Comparison of ENCODE assay signal across 7 cellular contexts in the genomic region with DNA sequence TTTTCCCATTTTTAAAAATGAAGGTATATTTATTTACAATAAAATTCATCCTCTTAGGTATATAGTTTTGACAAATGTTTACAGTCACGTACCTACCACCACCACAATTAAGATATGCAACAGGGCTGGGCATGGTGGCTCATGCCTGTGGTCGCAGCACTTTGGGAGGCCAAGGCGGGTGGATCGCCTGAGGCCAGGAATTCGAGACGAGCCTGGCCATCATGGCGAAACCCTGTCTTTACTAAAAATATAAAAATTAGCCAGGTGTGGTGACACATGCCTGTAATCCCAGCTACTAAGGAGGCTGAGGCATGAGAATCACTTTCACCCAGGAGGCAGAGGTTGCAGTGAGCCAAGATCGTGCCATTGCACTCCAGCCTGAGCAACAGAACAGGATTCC. TPM values are rescaled to one million over a fixed set of nuclear protein-coding genes. Genes with fewer than 3 reads are reported as not detected.
DNase-seq lines count a peak whose midpoint lies in the region; ATAC-seq and TF ChIP-seq lines count a peak whose summit lies in the region.
"Not testable (repeated sequence)": the region's sequence is repeated elsewhere in the genome, so short reads cannot be mapped to it uniquely, and the experiment has no call there.

No MANE protein-coding gene starts in this region.

- not testable (repeated sequence) for H4K12ac ChIP-seq in trophoblast cell (ENCODE audit: low read depth, low read length)

- ATAC-seq in CD4-positive, alpha-beta T cell (ENCODE audit: poor library complexity); memory B cell (ENCODE audit: low read depth): not testable (repeated sequence)

- not testable (repeated sequence) for H2BK5ac ChIP-seq in trophoblast cell (ENCODE audit: low read depth, low read length, poor library complexity)

- WGBS in trophoblast cell (ENCODE audit: extremely low coverage, insufficient coverage, insufficient read length): no CpG with 5 or more reads among the region's 8 CpGs

- not testable (repeated sequence) for H2AFZ ChIP-seq in PC-9; trophoblast cell (ENCODE audit: insufficient read depth, low read length, poor library complexity)

- not testable (repeated sequence) for H3K9ac ChIP-seq in trophoblast cell (ENCODE audit: low read length)

- peak overlapping the region; percentile 12 for H3K27ac Mint-ChIP-seq in CD4-positive, alpha-beta T cell
- H3K27ac Mint-ChIP-seq in MCF 10A (ENCODE audit: low read depth, unreplicated experiment) (peak overlapping the region; percentile 14), memory B cell (peak overlapping the region; percentile 2), type B pancreatic cell (peak overlapping the region; percentile 72)

- H4K8ac ChIP-seq in trophoblast cell (ENCODE audit: low read depth, low read length): not testable (repeated sequence)

- H2AK5ac ChIP-seq in trophoblast cell (ENCODE audit: low read length): not testable (repeated sequence)

- POLR2A ChIA-PET in CD4-positive, alpha-beta T cell (lab: Charles Lee); PC-9 (lab: Charles Lee; ENCODE audit: unreplicated experiment); MCF 10A (lab: Yijun Ruan, JAX): not testable (repeated sequence)

- H3K4me1 Mint-ChIP-seq in CD4-positive, alpha-beta T cell (ENCODE audit: low read depth); MCF 10A (ENCODE audit: insufficient read depth, unreplicated experiment); memory B cell; type B pancreatic cell (ENCODE audit: unreplicated experiment): not testable (repeated sequence)

- H3K4me3 ChIP-seq in PC-9; trophoblast cell (ENCODE audit: low read depth, low read length): not testable (repeated sequence)

- not testable (repeated sequence) for H3K4me2 ChIP-seq in PC-9; trophoblast cell (ENCODE audit: low read length)

- CTCF ChIA-PET in CD4-positive, alpha-beta T cell (lab: Charles Lee); PC-9 (lab: Charles Lee): not testable (repeated sequence)
- CTCF ChIA-PET in MCF 10A (lab: Yijun Ruan, JAX): interaction anchor here (0.6 kb wide), 1 partner anchor 49 kb away, joined by 3 read pairs; no protein-coding TSS in a partner anchor

- not testable (repeated sequence) for DNase-seq in CD4-positive, alpha-beta T cell; memory B cell (ENCODE audit: low spot score in 2 of 2); type B pancreatic cell (ENCODE audit: extremely low spot score, unreplicated experiment)
- DNase-seq in M059J (ENCODE audit: low read depth) (peak; percentile 3), PC-9 (peak; percentile 12 to 79), MCF 10A (ENCODE audit: unreplicated experiment) (peak; percentile 46), trophoblast cell (peak; percentile 92 to 98)

- H3K79me1 ChIP-seq in trophoblast cell (ENCODE audit: low read length): not testable (repeated sequence)

- H3K4ac ChIP-seq in trophoblast cell (ENCODE audit: low read depth, low read length): not testable (repeated sequence)

- peaks cover 15% of the 10 kb centered on the region for H4K20me1 ChIP-seq in PC-9 (ENCODE audit: insufficient read depth)

- not testable (repeated sequence) for H3K18ac ChIP-seq in trophoblast cell (ENCODE audit: low read length)

- H3F3A ChIP-seq in PC-9 (ENCODE audit: insufficient read depth, low read depth): peaks cover 20% of the 10 kb centered on the region

- TF ChIP-seq CTCF in CD4-positive, alpha-beta T cell (IDR thresholded peaks at IDR 0.05); PC-9 (conservative IDR thresholded peaks at IDR 0.05); MCF 10A (IDR thresholded peaks at IDR 0.05; ENCODE audit: unreplicated experiment); type B pancreatic cell (conservative IDR thresholded peaks at IDR 0.05): not testable (repeated sequence)

- not testable (repeated sequence) for H3K27me3 Mint-ChIP-seq in CD4-positive, alpha-beta T cell; MCF 10A (ENCODE audit: insufficient read depth, unreplicated experiment); memory B cell; type B pancreatic cell

- not testable (repeated sequence) for H3K9me3 Mint-ChIP-seq in CD4-positive, alpha-beta T cell; MCF 10A (ENCODE audit: unreplicated experiment); memory B cell; type B pancreatic cell

- H3K36me3 Mint-ChIP-seq in CD4-positive, alpha-beta T cell (ENCODE audit: low read depth): peaks cover 87% of the 10 kb centered on the region
- H3K36me3 Mint-ChIP-seq in MCF 10A (ENCODE audit: insufficient read depth, unreplicated experiment) (peaks cover 62% of the 10 kb centered on the region), memory B cell (peaks cover 28% of the 10 kb centered on the region), type B pancreatic cell (peaks cover 23% of the 10 kb centered on the region)

- H3K4me1 ChIP-seq in PC-9 (replicated peaks; ENCODE audit: insufficient read depth): peaks cover 12% of the 10 kb centered on the region
- H3K4me1 ChIP-seq in trophoblast cell (ENCODE audit: control insufficient read depth in 1 of 2, insufficient read depth in 2 of 2, low read length in 2 of 2): not testable (repeated sequence)

- not testable (repeated sequence) for H4K91ac ChIP-seq in trophoblast cell (ENCODE audit: low read depth, low read length)

- H3K9me2 ChIP-seq in PC-9 (ENCODE audit: insufficient read depth): not testable (repeated sequence)

- not testable (repeated sequence) for BruUV-seq in PC-9 (replicated peaks; lab: Mats Ljungman, UMichigan); MCF 10A (replicated peaks; lab: Mats Ljungman, UMichigan)

- not testable (repeated sequence) for H3K14ac ChIP-seq in trophoblast cell (ENCODE audit: low read length)

- H2BK120ac ChIP-seq in trophoblast cell (ENCODE audit: insufficient read depth, low read length, poor library complexity): not testable (repeated sequence)

- H3K4me3 Mint-ChIP-seq in CD4-positive, alpha-beta T cell; MCF 10A (ENCODE audit: unreplicated experiment); memory B cell; type B pancreatic cell: not testable (repeated sequence)

- H3K27ac ChIP-seq in CD4-positive, alpha-beta T cell (ENCODE audit: low read depth, low read length); trophoblast cell (ENCODE audit: low read depth, low read length): not testable (repeated sequence)
- H3K27ac ChIP-seq in PC-9: peak overlapping the region; percentile 49

- H2BK12ac ChIP-seq in trophoblast cell (ENCODE audit: low read length): not testable (repeated sequence)

- H3K9me3 ChIP-seq in CD4-positive, alpha-beta T cell (ENCODE audit: control insufficient read depth, low read length); PC-9 (ENCODE audit: insufficient read depth, low read depth); trophoblast cell (ENCODE audit: insufficient read depth, low read depth, low read length): not testable (repeated sequence)

- H3K36me3 ChIP-seq in PC-9 (ENCODE audit: low read depth) (peaks cover 22% of the 10 kb centered on the region), trophoblast cell (ENCODE audit: control insufficient read depth in 1 of 2, insufficient read depth in 2 of 2, low read length in 2 of 2) (peaks cover 40 to 47% of the 10 kb centered on the region in 2 experiments)

- H3K27me3 ChIP-seq in CD4-positive, alpha-beta T cell (ENCODE audit: control insufficient read depth, insufficient read depth, low read length); PC-9 (ENCODE audit: insufficient read depth, low read depth); trophoblast cell (ENCODE audit: insufficient read depth, low read length): not testable (repeated sequence)

- not testable (repeated sequence) for H3K23ac ChIP-seq in trophoblast cell (ENCODE audit: low read length)

- intact Hi-C loops in CD4-positive, alpha-beta T cell (cut with DNase I, micrococcal nuclease); PC-9 (cut with micrococcal nuclease; ENCODE audit: unreplicated experiment); MCF 10A (cut with micrococcal nuclease): not testable (repeated sequence)

- not testable (repeated sequence) for H3K79me2 ChIP-seq in PC-9 (ENCODE audit: low read depth); trophoblast cell (ENCODE audit: control insufficient read depth, insufficient read depth, low read length, poor library complexity)

RNA-seq across cellular contexts. Expression of a gene that starts 59.0 kb away (rescaled TPM):
- total RNA-seq in CD4-positive, alpha-beta T cell: 10 to 100 TPM; 11.4 to 12.9 TPM
- total RNA-seq in M059J (2014; rRNA removed; shearing (Covaris generic)): 148 and 253 TPM in 2 replicates
- total RNA-seq in PC-9 (2021) (28.2 and 30.4 TPM in 2 replicates), MCF 10A (2022) (72.5 and 83.8 TPM in 2 replicates), type B pancreatic cell (ENCODE audit: low replicate concordance) (35.6 and 54.3 TPM in 2 replicates)
- 41.3 and 45.1 TPM in 2 replicates for polyA plus RNA-seq in trophoblast cell (2013)

Comparison
In these comparisons a context has a peak if more than half of its experiments do, and no peak if none do; other contexts are left out.
1. H3K27ac Mint-ChIP-seq: peak in every context shown above with its lines; median percentile 72 in type B pancreatic cell; 14 in MCF 10A; 12 in CD4-positive, alpha-beta T cell; 2 in memory B cell.